In the genomic region with DNA sequence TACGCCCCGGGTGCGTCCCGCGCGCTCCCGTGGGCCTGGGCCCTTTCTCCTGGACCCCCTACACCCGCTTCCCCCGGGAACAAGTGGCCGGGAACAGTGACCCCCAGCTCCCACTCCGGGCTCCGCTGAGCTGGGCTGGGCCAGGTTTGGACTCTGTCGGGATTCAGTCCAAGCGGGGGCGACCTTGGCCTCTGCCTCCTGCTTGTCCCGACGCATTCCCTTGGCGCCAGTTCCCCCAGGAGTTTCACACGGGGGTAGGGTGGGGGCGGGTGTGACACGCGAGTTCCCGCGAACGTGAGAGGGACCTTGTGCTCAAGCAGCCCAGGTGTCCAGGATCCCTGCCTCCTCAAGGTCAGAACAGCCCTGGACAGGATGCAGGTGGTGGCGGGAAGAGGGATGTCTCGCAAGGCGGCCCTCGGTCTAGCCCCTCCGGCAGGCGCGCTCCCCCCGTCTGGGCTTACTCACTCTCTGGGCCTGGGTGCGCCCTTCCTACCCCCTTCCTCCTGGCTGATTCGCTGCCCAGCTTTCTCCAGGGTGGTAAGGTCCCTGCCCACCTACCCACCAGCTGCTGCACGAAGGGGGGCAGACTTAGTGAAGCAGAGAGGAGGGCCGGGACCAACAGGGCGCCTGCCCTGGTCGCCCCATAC, we compare ENCODE assay signal across 8 cellular contexts. TPM values are rescaled to one million over a fixed set of nuclear protein-coding genes. Genes with fewer than 3 reads are reported as not detected.
DNase-seq lines count a peak whose midpoint lies in the region; ATAC-seq and TF ChIP-seq lines count a peak whose summit lies in the region.

No MANE protein-coding gene starts in this region.

- no peak for TF ChIP-seq POLR2A in GM18505 (IDR thresholded peaks at IDR 0.05; ENCODE audit: borderline replicate concordance, extremely low read depth, insufficient read depth, insufficient read length)

- TF ChIP-seq CTCF in C4-2B (conservative IDR thresholded peaks at IDR 0.05), result no peak

- no peaks in the 10 kb centered on the region for H3K9me3 ChIP-seq in effector memory CD4-positive, alpha-beta T cell (ENCODE audit: control insufficient read depth, low read length)

- no peak for ATAC-seq in GM21786 (IDR thresholded peaks at IDR 0.05; ENCODE audit: unreplicated experiment)
- no peak for ATAC-seq in GM18505 (IDR thresholded peaks at IDR 0.05; ENCODE audit: unreplicated experiment)

- H3K27me3 ChIP-seq in effector memory CD4-positive, alpha-beta T cell (replicated peaks; ENCODE audit: control insufficient read depth, insufficient read depth, low read length, poor library complexity, severe bottlenecking), result no peaks in the 10 kb centered on the region

- H3K36me3 ChIP-seq in effector memory CD4-positive, alpha-beta T cell (ENCODE audit: control insufficient read depth, insufficient read depth, low read length), result no peaks in the 10 kb centered on the region

- peaks cover 48% of the 10 kb centered on the region for H3K4me1 ChIP-seq in effector memory CD4-positive, alpha-beta T cell (ENCODE audit: control insufficient read depth, insufficient read depth, low read length, poor library complexity, severe bottlenecking)

- peak overlapping the region; percentile 84 for H3K27ac ChIP-seq in C4-2B
- H3K27ac ChIP-seq in effector memory CD4-positive, alpha-beta T cell (ENCODE audit: insufficient read depth, low read length, poor library complexity, severe bottlenecking), result peak overlapping the region; percentile 66

- H3K4me3 ChIP-seq in effector memory CD4-positive, alpha-beta T cell (ENCODE audit: insufficient read depth, low read depth, low read length, poor library complexity, severe bottlenecking), result peak overlapping the region; percentile 59

- peak; percentile 71 for DNase-seq in NCI-H1092 treated with DMSO at 0.1 percent for 48 hours (lab: John Stamatoyannopoulos, UW)
- no peak for DNase-seq in effector memory CD4-positive, alpha-beta T cell
- peak; percentile 73 for DNase-seq in myocyte (ENCODE audit: low read depth)
- no peak for DNase-seq in NOMO-1 treated with dmso at 0.1 percent for 144 hours (lab: John Stamatoyannopoulos, UW; ENCODE audit: unreplicated experiment)
- DNase-seq in NCI-H1694 treated with DMSO at 0.1 percent for 48 hours (lab: John Stamatoyannopoulos, UW), result no peak

RNA-seq across cellular contexts. Expression of gene CRIP2, which starts 0.8 kb away (rescaled TPM):
- total RNA-seq in myocyte, result 586 and 856 TPM in 2 replicates
- polyA plus RNA-seq in myocyte (2012), result 418 TPM

RNA-seq across cellular contexts. Expression of gene CRIP1, which starts 11.3 kb away (rescaled TPM):
- total RNA-seq in myocyte, result 0.99 and 2.6 TPM in 2 replicates
- 68.3 TPM for polyA plus RNA-seq in myocyte (2012)

RNA-seq across cellular contexts. Expression of gene TEDC1, which starts 15.7 kb away (rescaled TPM):
- 9.3 and 14.4 TPM in 2 replicates for total RNA-seq in myocyte
- polyA plus RNA-seq in myocyte (2012), result 12.6 TPM

RNA-seq across cellular contexts. Expression of gene TMEM121, which starts 51.0 kb away (rescaled TPM):
- total RNA-seq in myocyte, result 3.9 and 5.3 TPM in 2 replicates
- 2.3 TPM for polyA plus RNA-seq in myocyte (2012)

RNA-seq across cellular contexts. Expression of gene MTA1, which starts 55.8 kb away (rescaled TPM):
- total RNA-seq in myocyte, result 44.0 and 50.9 TPM in 2 replicates
- polyA plus RNA-seq in myocyte (2012), result 64.6 TPM

Comparison
In these comparisons a context has a peak if more than half of its experiments do, and no peak if none do; other contexts are left out.
1. DNase-seq: peak in NCI-H1092 treated with DMSO at 0.1 percent for 48 hours (single experiment) and myocyte (single experiment); none in effector memory CD4-positive, alpha-beta T cell (0 of 3), NOMO-1 treated with dmso at 0.1 percent for 144 hours (single experiment) and NCI-H1694 treated with DMSO at 0.1 percent for 48 hours (single experiment).